3 cellular contexts compared by ENCODE assay signal in genomic region chr12:26370098-26370497, GRCh38.
TF ChIP-seq lines count a peak whose summit lies in the region.

No MANE protein-coding gene starts in this region.

TF ChIP-seq in SK-N-SH, 30 proteins besides CTCF, POLR2A, EP300 and RAD21:
- TF ChIP-seq REST (IDR thresholded peaks at IDR 0.05; ENCODE audit: low read depth, low read length) (no peak), NFIC (IDR thresholded peaks at IDR 0.05; ENCODE audit: borderline replicate concordance) (no peak), TAF1 (IDR thresholded peaks at IDR 0.05; ENCODE audit: borderline replicate concordance, low read depth, low read length) (no peak), RFX5 (IDR thresholded peaks at IDR 0.05; ENCODE audit: low read length) (no peak), TCF12 (IDR thresholded peaks at IDR 0.05) (no peak), FOSL2 (IDR thresholded peaks at IDR 0.05; ENCODE audit: borderline replicate concordance, low read depth) (no peak), MAX (IDR thresholded peaks at IDR 0.05; ENCODE audit: low read depth) (no peak), RCOR1 (IDR thresholded peaks at IDR 0.05; ENCODE audit: low read length) (no peak), MEF2A (IDR thresholded peaks at IDR 0.05; ENCODE audit: borderline replicate concordance, low read depth) (no peak), PBX3 (IDR thresholded peaks at IDR 0.05) (no peak), USF2 (IDR thresholded peaks at IDR 0.05; ENCODE audit: borderline replicate concordance, low read depth, low read length) (no peak), GABPA (IDR thresholded peaks at IDR 0.05; ENCODE audit: low read depth) (no peak), GATA2 (CRISPR knock-in tag; IDR thresholded peaks at IDR 0.05) (no peak), MXI1 (IDR thresholded peaks at IDR 0.05; ENCODE audit: low read depth, low read length) (no peak)

TF ChIP-seq in SK-N-SH treated with all-trans-retinoic acid at 6 μM for 48 hours, 23 proteins besides CTCF, POLR2A, EP300 and RAD21 (continued from another document):
- no peak for TF ChIP-seq CSRNP3 (CRISPR knock-in tag; IDR thresholded peaks at IDR 0.05)

TF ChIP-seq in K562, 482 proteins besides CTCF, POLR2A, EP300 and RAD21 (continued from another document):
- TF ChIP-seq ZBTB2 (IDR thresholded peaks at IDR 0.05): no peak
- TF ChIP-seq C11orf30 (IDR thresholded peaks at IDR 0.05; ENCODE audit: low read depth): no peak
- TF ChIP-seq PHB (CRISPR knock-in tag; IDR thresholded peaks at IDR 0.05): no peak
- no peak for TF ChIP-seq SMC3 (conservative IDR thresholded peaks at IDR 0.05; ENCODE audit: insufficient read depth, low read depth, low read length)
- TF ChIP-seq ZNF384 (IDR thresholded peaks at IDR 0.05; ENCODE audit: low read depth, low read length): no peak
- TF ChIP-seq MYC (IDR thresholded peaks at IDR 0.05; ENCODE audit: low read depth, low read length): no peak
- TF ChIP-seq MYC (CRISPR knock-in tag; IDR thresholded peaks at IDR 0.05; ENCODE audit: borderline replicate concordance, low read depth): no peak
- no peak for TF ChIP-seq ZNF445 (CRISPR knock-in tag; IDR thresholded peaks at IDR 0.05; ENCODE audit: low read depth)
- TF ChIP-seq ATF7 (IDR thresholded peaks at IDR 0.05): no peak
- no peak for TF ChIP-seq IFI16 (CRISPR knock-in tag; IDR thresholded peaks at IDR 0.05)
- no peak for TF ChIP-seq DIDO1 (tag; IDR thresholded peaks at IDR 0.05; ENCODE audit: low read depth)
- TF ChIP-seq ZNF668 (CRISPR knock-in tag; IDR thresholded peaks at IDR 0.05): no peak
- TF ChIP-seq PML (IDR thresholded peaks at IDR 0.05; ENCODE audit: low read length): no peak
TF ChIP-seq in K562: peak in this region for 0.
